Comparison of ENCODE assay signal across 1 cellular context in the genomic region with DNA sequence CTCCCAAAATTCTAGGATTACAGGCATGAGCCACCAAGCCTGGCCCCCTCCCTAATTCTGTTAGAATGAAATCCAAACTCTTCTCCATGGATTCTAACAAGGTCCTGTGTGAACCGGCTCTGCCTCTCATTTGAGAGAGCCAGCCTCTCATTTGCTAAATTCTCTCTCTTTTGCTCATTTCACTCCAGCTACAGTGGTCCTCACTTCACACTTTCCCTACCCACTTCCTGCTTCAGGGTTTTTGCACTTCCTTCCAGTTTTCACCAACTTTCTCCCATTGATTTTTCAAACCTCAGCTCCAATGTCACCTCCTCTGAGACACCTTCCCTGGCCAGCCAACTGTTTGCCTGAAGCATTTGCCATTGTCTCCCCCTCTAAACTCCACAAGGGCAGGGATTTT.
TF ChIP-seq lines count a peak whose summit lies in the region.

No MANE protein-coding gene starts in this region.

TF ChIP-seq in HEK293T, 16 proteins besides CTCF, POLR2A, EP300 and RAD21 (continued from another document):
- TF ChIP-seq ELF4 (IDR thresholded peaks at IDR 0.05) (no peak), FOXA1 (IDR thresholded peaks at IDR 0.05) (no peak), L3MBTL2 (conservative IDR thresholded peaks at IDR 0.05) (no peak), FOXK2 (IDR thresholded peaks at IDR 0.05) (no peak), SUZ12 (IDR thresholded peaks at IDR 0.05) (no peak), ARNT (IDR thresholded peaks at IDR 0.05) (no peak), ZNF384 (IDR thresholded peaks at IDR 0.05) (no peak)
TF ChIP-seq in HEK293T: peak in this region for 0.
